20 cellular contexts compared by ENCODE assay signal in the genomic region with DNA sequence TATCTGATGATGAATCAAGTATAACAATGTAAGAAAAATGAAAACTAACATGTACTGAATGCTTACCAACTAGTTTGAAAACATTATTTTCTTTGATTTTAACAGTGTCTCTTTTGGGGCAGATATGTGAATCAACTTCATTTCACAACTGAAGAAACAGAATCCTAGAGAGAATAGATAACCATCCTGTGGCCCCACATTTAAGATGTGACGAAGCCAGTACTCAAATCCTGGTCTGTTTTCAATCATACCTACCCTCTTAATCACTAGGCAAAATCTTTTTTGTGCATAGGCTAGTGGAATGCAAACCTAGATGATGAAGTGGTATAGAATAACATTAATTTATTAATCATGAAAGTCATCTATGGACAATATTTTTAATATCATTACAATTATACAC.
"Had no signal": no experiment of that assay in that cellular context is flagged by ENCODE, and none has a peak within 500 bp of the region (broad histone marks: within the 10 kb centered on the region; RNA-seq: fewer than 3 reads in every experiment).

No MANE protein-coding gene starts in this region.

- H3K9ac ChIP-seq: parathyroid adenoma had no signal

- H3K36me3 Mint-ChIP-seq: activated naive CD4-positive, alpha-beta T cell treated with anti-CD3 and anti-CD28 coated beads, Interleukin-2, amount 50 U/mL, for 72 hours; mesothelial cell of epicardium; naive thymus-derived CD4-positive, alpha-beta T cell had no signal

- H3K4me3 Mint-ChIP-seq: activated B cell treated with CpG ODN at 0.5 μM for 24 hours; activated CD4-positive, alpha-beta T cell treated with anti-CD3 and anti-CD28 coated beads for 36 hours; activated T-cell treated with anti-CD3 and anti-CD28 coated beads, Interleukin-2, amount 50 U/mL, for 72 hours; mesothelial cell of epicardium; naive thymus-derived CD4-positive, alpha-beta T cell had no signal

- H3K27me3 ChIP-seq: body of pancreas, cardiac muscle cell, tibial nerve had no signal

- H3K79me2 ChIP-seq: parathyroid adenoma had no signal

- H2AFZ ChIP-seq: parathyroid adenoma had no signal

- H3K9me3 ChIP-seq: body of pancreas, left ventricle myocardium inferior, tibial nerve had no signal

- H3K4me3 ChIP-seq: body of pancreas, cardiac muscle cell, left ventricle myocardium inferior, tibial nerve had no signal

- H3K27me3 Mint-ChIP-seq: activated B cell treated with CpG ODN at 0.5 μM for 24 hours; activated CD4-positive, alpha-beta T cell treated with anti-CD3 and anti-CD28 coated beads for 36 hours; naive thymus-derived CD4-positive, alpha-beta T cell had no signal

- H3K4me1 Mint-ChIP-seq: activated B cell treated with CpG ODN at 0.5 μM for 24 hours; activated CD4-positive, alpha-beta T cell treated with anti-CD3 and anti-CD28 coated beads for 36 hours; mesothelial cell of epicardium; naive thymus-derived CD4-positive, alpha-beta T cell had no signal

- H3K9me3 Mint-ChIP-seq: activated B cell treated with CpG ODN at 0.5 μM for 24 hours, mesothelial cell of epicardium had no signal

- H3K27ac Mint-ChIP-seq: activated B cell treated with CpG ODN at 0.5 μM for 24 hours; activated CD4-positive, alpha-beta T cell treated with anti-CD3 and anti-CD28 coated beads for 36 hours; activated naive CD4-positive, alpha-beta T cell treated with anti-CD3 and anti-CD28 coated beads, Interleukin-2, amount 50 U/mL, for 72 hours; activated T-cell treated with anti-CD3 and anti-CD28 coated beads, Interleukin-2, amount 50 U/mL, for 72 hours; mesothelial cell of epicardium; naive thymus-derived CD4-positive, alpha-beta T cell had no signal

- H3K27ac ChIP-seq: body of pancreas, cardiac muscle cell, left ventricle myocardium inferior, parathyroid adenoma, tibial nerve had no signal

- H3K4me1 ChIP-seq: body of pancreas, parathyroid adenoma had no signal

- DNase-seq: activated B cell treated with CpG ODN at 0.5 μM for 24 hours; activated CD4-positive, alpha-beta T cell treated with anti-CD3 and anti-CD28 coated beads for 36 hours; activated CD4-positive, alpha-beta T cell treated with anti-CD3 and anti-CD28 coated beads, Interleukin-2, amount 50 U/mL, for 4 hours; activated naive CD4-positive, alpha-beta T cell; activated T-cell treated with anti-CD3 and anti-CD28 coated beads for 4 hours; activated T-cell treated with anti-CD3 and anti-CD28 coated beads, Interleukin-2, amount 50 U/mL, for 72 hours; aorta; body of pancreas; islet precursor cell; left ventricle myocardium inferior; naive thymus-derived CD4-positive, alpha-beta T cell; right cardiac atrium; stimulated activated CD4-positive, alpha-beta T cell treated with anti-CD3 and anti-CD28 coated beads, Interleukin-2, amount 100 ng/mL, for 48 hours; stimulated activated naive CD4-positive, alpha-beta T cell treated with Interleukin-2 at 50 U/mL for 16 hours; T-helper 2 cell had no signal

- H3K36me3 ChIP-seq: cardiac muscle cell, left ventricle myocardium inferior, tibial nerve had no signal
